9 cellular contexts compared by ENCODE assay signal in genomic region chr22:19761500-19762314, GRCh38. TPM values are rescaled to one million over a fixed set of nuclear protein-coding genes. Genes with fewer than 3 reads are reported as not detected.
A peak's percentile ranks its signal among the peaks of the same experiment; 100 is the strongest.
DNase-seq lines count a peak whose midpoint lies in the region; ATAC-seq and TF ChIP-seq lines count a peak whose summit lies in the region.
"Had no signal": no experiment of that assay in that cellular context is flagged by ENCODE, and none has a peak within 500 bp of the region (broad histone marks: within the 10 kb centered on the region; RNA-seq: fewer than 3 reads in every experiment).

No MANE protein-coding gene starts in this region.

- H2AFZ ChIP-seq in parathyroid adenoma, result peak overlapping the region; percentile 41

- no peaks in the 10 kb centered on the region for H3K36me3 ChIP-seq in parathyroid adenoma (ENCODE audit: control insufficient read depth, insufficient read depth, low read length)
- no peaks in the 10 kb centered on the region for H3K36me3 ChIP-seq in gastroesophageal sphincter

- no peaks in the 10 kb centered on the region for H3K4me1 ChIP-seq in parathyroid adenoma
- H3K4me1 ChIP-seq in gastroesophageal sphincter, result peaks cover 0 to 52% (median 9%) of the 10 kb centered on the region in 3 donors

- peak overlapping the region; percentile 75 for H3K4me3 ChIP-seq in LNCaP clone FGC (ENCODE audit: low read depth, low read length)
- H3K4me3 ChIP-seq in coronary artery, result peak overlapping the region; percentile 65
- H3K4me3 ChIP-seq in parathyroid adenoma (ENCODE audit: low read depth, low read length), result peak overlapping the region; percentile 62
- H3K4me3 ChIP-seq in gastroesophageal sphincter, result peak overlapping the region in 1 of 2 donors; percentile 37

- no peaks in the 10 kb centered on the region for H3K27me3 ChIP-seq in parathyroid adenoma (ENCODE audit: control insufficient read depth, insufficient read depth, low read length)
- peaks cover 95% of the 10 kb centered on the region for H3K27me3 ChIP-seq in gastroesophageal sphincter

- H3K9me3 ChIP-seq in parathyroid adenoma (ENCODE audit: control insufficient read depth, low read length) (no peaks in the 10 kb centered on the region), gastroesophageal sphincter (no peaks in the 10 kb centered on the region)

- no peak for TF ChIP-seq POLR2A in gastroesophageal sphincter (IDR thresholded peaks at IDR 0.05)

- no peak overlapping the region for H3K27ac ChIP-seq in coronary artery
- peak overlapping the region; percentile 59 for H3K27ac ChIP-seq in parathyroid adenoma
- no peak overlapping the region for H3K27ac ChIP-seq in gastroesophageal sphincter

- 89 to 90% methylated on average over 2 to 5 of the region's 55 CpGs for WGBS in gastroesophageal sphincter (ENCODE audit: low coverage in 1 of 2), 2 donors

- no peak for TF ChIP-seq EP300 in gastroesophageal sphincter (IDR thresholded peaks at IDR 0.05)

- H3K79me2 ChIP-seq in parathyroid adenoma, result no peaks in the 10 kb centered on the region

- no peak for ATAC-seq in gastroesophageal sphincter
- no peak for ATAC-seq in GM18498 (IDR thresholded peaks at IDR 0.05; ENCODE audit: unreplicated experiment)

- TF ChIP-seq CTCF in LNCaP clone FGC (IDR thresholded peaks at IDR 0.05; ENCODE audit: control insufficient read depth, extremely low read depth, insufficient read depth), result no peak
- TF ChIP-seq CTCF in coronary artery (IDR thresholded peaks at IDR 0.05), result no peak
- no peak for TF ChIP-seq CTCF in parathyroid adenoma (IDR thresholded peaks at IDR 0.05)
- no peak for TF ChIP-seq CTCF in gastroesophageal sphincter (IDR thresholded peaks at IDR 0.05)

- H3K4me2 ChIP-seq in parathyroid adenoma (ENCODE audit: low read length), result peak overlapping the region; percentile 87

- H3K9ac ChIP-seq in parathyroid adenoma, result peak overlapping the region; percentile 28

- peak; percentile 77 for DNase-seq in ELF-1 (ENCODE audit: low read depth, low spot score)
- peak; percentile 25 for DNase-seq in LNCaP clone FGC (ENCODE audit: low read depth)
- DNase-seq in coronary artery (ENCODE audit: low spot score), result no peak
- no peak for DNase-seq in cerebellar cortex (ENCODE audit: low spot score)
- DNase-seq in DMS53 treated with DMSO at 0.1 percent for 48 hours (lab: John Stamatoyannopoulos, UW; ENCODE audit: unreplicated experiment), result no peak
- DNase-seq: NCI-H524 treated with DMSO at 0.1 percent for 48 hours had no signal

RNA-seq across cellular contexts. Expression of gene TBX1, which starts 1.1 kb away (rescaled TPM):
- 1 to 10 TPM in 2 of 4 donors, under 1 TPM in 2; 0.31 to 2.7 (median 1.2) TPM for total RNA-seq in gastroesophageal sphincter

RNA-seq across cellular contexts. Expression of gene GP1BB, which starts 38.4 kb away (rescaled TPM):
- 10 to 100 TPM in 1 of 4 donors, 1 to 10 TPM in 3; 2.0 to 12.5 (median 5.6) TPM for total RNA-seq in gastroesophageal sphincter

RNA-seq across cellular contexts. Expression of gene SEPTIN5, which starts 47.4 kb away (rescaled TPM):
- total RNA-seq in gastroesophageal sphincter, result 10 to 100 TPM; 21.9 to 51.1 (median 26.4) TPM

Comparison
In these comparisons a context has a peak if more than half of its experiments do, and no peak if none do; other contexts are left out.
1. DNase-seq: peak in ELF-1 (single experiment) and LNCaP clone FGC (single experiment); none in coronary artery (single experiment), cerebellar cortex (single experiment) and DMS53 treated with DMSO at 0.1 percent for 48 hours (single experiment).